Comparison of ENCODE assay signal across 23 cellular contexts in genomic region chr5:5695266-5695665, GRCh38.
"Had no signal": no experiment of that assay in that cellular context is flagged by ENCODE, and none has a peak within 500 bp of the region (broad histone marks: within the 10 kb centered on the region; RNA-seq: fewer than 3 reads in every experiment).

No MANE protein-coding gene starts in this region.

- H3K27me3 ChIP-seq: foreskin keratinocyte, neutrophil, spleen, testis, tibial nerve, upper lobe of right lung had no signal

- H3K9me3 ChIP-seq: neutrophil, testis, upper lobe of right lung had no signal

- H3K27ac ChIP-seq: coronary artery, foreskin keratinocyte, neutrophil, psoas muscle, testis, tibial nerve, upper lobe of right lung had no signal

- H3K4me1 Mint-ChIP-seq: endodermal cell; naive thymus-derived CD8-positive, alpha-beta T cell; stimulated activated memory B cell treated with anti-CD40 and anti-IgM and Interleukin-4, amounts not matched to agents 10 μg/mL and 1 μg/mL and 100 μg/mL, for 72 hours had no signal

- H3K36me3 Mint-ChIP-seq: naive thymus-derived CD8-positive, alpha-beta T cell; stimulated activated memory B cell treated with anti-CD40 and anti-IgM and Interleukin-4, amounts not matched to agents 10 μg/mL and 1 μg/mL and 100 μg/mL, for 72 hours had no signal

- ATAC-seq: foreskin keratinocyte; mucosa of descending colon; naive thymus-derived CD8-positive, alpha-beta T cell; psoas muscle; sciatic nerve; stimulated activated memory B cell treated with anti-CD40 and anti-IgM and Interleukin-4, amounts not matched to agents 10 μg/mL and 1 μg/mL and 100 μg/mL, for 72 hours; upper lobe of right lung had no signal

- FAIRE-seq: endothelial cell of umbilical vein, islet of Langerhans had no signal

- H3K36me3 ChIP-seq: neutrophil, spleen, tibial nerve, upper lobe of right lung had no signal

- H3K4me3 ChIP-seq: coronary artery, mucosa of descending colon, psoas muscle, spleen, testis, tibial nerve, upper lobe of right lung had no signal

- H3K9me3 Mint-ChIP-seq: stimulated activated naive CD8-positive, alpha-beta T cell treated with anti-CD3 and anti-CD28 coated beads, Interleukin-15, Interleukin-2, amounts not matched to agents 100 ng/mL and 50 ng/mL, for 24 hours had no signal

- H3K4me3 Mint-ChIP-seq: endodermal cell; naive thymus-derived CD8-positive, alpha-beta T cell; stimulated activated memory B cell treated with anti-CD40 and anti-IgM and Interleukin-4, amounts not matched to agents 10 μg/mL and 1 μg/mL and 100 μg/mL, for 72 hours; stimulated activated naive CD8-positive, alpha-beta T cell treated with anti-CD3 and anti-CD28 coated beads, Interleukin-15, Interleukin-2, amounts not matched to agents 100 ng/mL and 50 ng/mL, for 24 hours had no signal

- DNase-seq: effector CD4-positive, alpha-beta T cell; endodermal cell; erythroblast; foreskin keratinocyte; kidney glomerular epithelial cell; mammary epithelial cell; mucosa of descending colon; naive thymus-derived CD8-positive, alpha-beta T cell; psoas muscle; spleen; stimulated activated CD4-positive, alpha-beta T cell treated with anti-CD3 and anti-CD28 coated beads, Interleukin-15, amount 100 ng/mL, for 24 hours; stimulated activated CD4-positive, alpha-beta T cell treated with anti-CD3 and anti-CD28 coated beads, Interleukin-1b, Interleukin-23, amount 100 ng/mL, for 48 hours; stimulated activated CD4-positive, alpha-beta T cell treated with anti-CD3 and anti-CD28 coated beads, Interleukin-4, amount 100 ng/mL, for 24 hours; testis; upper lobe of right lung had no signal

- H3K27ac Mint-ChIP-seq: endodermal cell; naive thymus-derived CD8-positive, alpha-beta T cell; stimulated activated memory B cell treated with anti-CD40 and anti-IgM and Interleukin-4, amounts not matched to agents 10 μg/mL and 1 μg/mL and 100 μg/mL, for 72 hours; stimulated activated naive CD8-positive, alpha-beta T cell treated with anti-CD3 and anti-CD28 coated beads, Interleukin-15, Interleukin-2, amounts not matched to agents 100 ng/mL and 50 ng/mL, for 24 hours had no signal

- H3K4me1 ChIP-seq: foreskin keratinocyte, psoas muscle, spleen, testis, tibial nerve, upper lobe of right lung had no signal
